In genomic region chr6:86856937-86857563, GRCh38 we compare ENCODE assay signal across 8 cellular contexts.
DNase-seq lines count a peak whose midpoint lies in the region; ATAC-seq and TF ChIP-seq lines count a peak whose summit lies in the region.

No MANE protein-coding gene starts in this region.

- ATAC-seq in GM21360 (IDR thresholded peaks at IDR 0.05; ENCODE audit: unreplicated experiment) (peak; percentile 72), HG02763 (IDR thresholded peaks at IDR 0.05; ENCODE audit: unreplicated experiment) (no peak)

- H3K9me3 Mint-ChIP-seq in activated CD4-positive, alpha-beta T cell treated with anti-CD3 and anti-CD28 coated beads, Interleukin-2, amount 10 ng/mL, durations not matched to agents 7 days and 5 days = no peaks in the 10 kb centered on the region

- peak; percentile 72 for TF ChIP-seq CTCF in NB4 (IDR thresholded peaks at IDR 0.05; ENCODE audit: low read depth, low read length)

- no peaks in the 10 kb centered on the region for H3K4me1 Mint-ChIP-seq in activated CD4-positive, alpha-beta T cell treated with anti-CD3 and anti-CD28 coated beads, Interleukin-2, amount 10 ng/mL, durations not matched to agents 7 days and 5 days

- 100% methylated on average over 1 of the region's 3 CpGs for WGBS in iPS DF 6.9 (ENCODE audit: insufficient coverage, insufficient read length)

- no peak overlapping the region for H3K4me3 Mint-ChIP-seq in activated CD4-positive, alpha-beta T cell treated with anti-CD3 and anti-CD28 coated beads, Interleukin-2, amount 10 ng/mL, durations not matched to agents 7 days and 5 days

- no peaks in the 10 kb centered on the region for H3K36me3 Mint-ChIP-seq in activated CD4-positive, alpha-beta T cell treated with anti-CD3 and anti-CD28 coated beads, Interleukin-2, amount 10 ng/mL, durations not matched to agents 7 days and 5 days (ENCODE audit: low read depth)

- no peaks in the 10 kb centered on the region for H3K9me3 ChIP-seq in iPS DF 6.9 (ENCODE audit: control insufficient read depth, insufficient read depth, low read length)

- H3K27me3 ChIP-seq in iPS DF 6.9 (ENCODE audit: control insufficient read depth, insufficient read depth, low read length) = no peaks in the 10 kb centered on the region

- H3K4me3 ChIP-seq in NB4 (ENCODE audit: low read depth, low read length) (no peak overlapping the region), iPS DF 6.9 (ENCODE audit: low read length) (no peak overlapping the region)

- H3K27me3 Mint-ChIP-seq in activated CD4-positive, alpha-beta T cell treated with anti-CD3 and anti-CD28 coated beads, Interleukin-2, amount 10 ng/mL, durations not matched to agents 7 days and 5 days = no peaks in the 10 kb centered on the region

- CTCF ChIA-PET in activated CD4-positive, alpha-beta T cell treated with anti-CD3 and anti-CD28 coated beads, Interleukin-2, amount 10 ng/mL, durations not matched to agents 7 days and 5 days (lab: Charles Lee) = no interaction called here

- H3K27ac Mint-ChIP-seq in activated CD4-positive, alpha-beta T cell treated with anti-CD3 and anti-CD28 coated beads, Interleukin-2, amount 10 ng/mL, durations not matched to agents 7 days and 5 days = no peak overlapping the region

- DNase-seq in NCI-H524 (lab: John Stamatoyannopoulos, UW) = peak; percentile 4 to 56
- no peak for DNase-seq in NCI-H524 treated with DMSO at 0.1 percent for 48 hours (lab: John Stamatoyannopoulos, UW)
- peak; percentile 55 for DNase-seq in NB4 (ENCODE audit: low read depth)
- peak; percentile 46 for DNase-seq in activated CD4-positive, alpha-beta T cell treated with anti-CD3 and anti-CD28 coated beads, Interleukin-2, amount 10 ng/mL, durations not matched to agents 7 days and 5 days
- peak; percentile 27 for DNase-seq in iPS DF 6.9 (ENCODE audit: low read depth, low spot score)
- DNase-seq in superior temporal gyrus (ENCODE audit: extremely low spot score) = peak; percentile 76

- no peaks in the 10 kb centered on the region for H3K36me3 ChIP-seq in iPS DF 6.9 (ENCODE audit: control insufficient read depth, insufficient read depth, low read length)

- H3K27ac ChIP-seq in iPS DF 6.9 (ENCODE audit: low read length) = no peak overlapping the region

- POLR2A ChIA-PET in activated CD4-positive, alpha-beta T cell treated with anti-CD3 and anti-CD28 coated beads, Interleukin-2, amount 10 ng/mL, durations not matched to agents 7 days and 5 days (lab: Charles Lee) = no interaction called here

- no peaks in the 10 kb centered on the region for H3K4me1 ChIP-seq in iPS DF 6.9 (ENCODE audit: control insufficient read depth, insufficient read depth, low read length)

- no peak for TF ChIP-seq POLR2A in NB4 (IDR thresholded peaks at IDR 0.05; ENCODE audit: extremely low read depth, insufficient read length)
